Comparison of ENCODE assay signal across 8 cellular contexts in genomic region chr22:46007848-46008261, GRCh38. TPM values are rescaled to one million over a fixed set of nuclear protein-coding genes. Genes with fewer than 3 reads are reported as not detected.
DNase-seq lines count a peak whose midpoint lies in the region; TF ChIP-seq lines count a peak whose summit lies in the region.
"Had no signal": no experiment of that assay in that cellular context is flagged by ENCODE, and none has a peak within 500 bp of the region (broad histone marks: within the 10 kb centered on the region; RNA-seq: fewer than 3 reads in every experiment).

No MANE protein-coding gene starts in this region.

- CTCF ChIA-PET in mammary epithelial cell (lab: Charles Lee; ENCODE audit: low non-redundant PET): interaction anchor here (0.7 to 0.8 kb wide), 2 partner anchors 71 to 109 kb away, joined by 5 to 6 read pairs; no protein-coding TSS in a partner anchor

- no peak overlapping the region for H3T11ph ChIP-seq in H9 (ENCODE audit: low read length)

- H3K9me3 ChIP-seq in mammary epithelial cell (replicated peaks; ENCODE audit: insufficient read depth, low read length): peaks cover 7% of the 10 kb centered on the region
- no peaks in the 10 kb centered on the region for H3K9me3 ChIP-seq in H9 (ENCODE audit: control insufficient read depth, low read depth, low read length)

- no peak overlapping the region for H2BK12ac ChIP-seq in H9 (ENCODE audit: insufficient read length, low read depth, low read length)

- H3K23ac ChIP-seq in H9 (ENCODE audit: insufficient read length, low read depth, low read length): no peak overlapping the region

- peak; percentile 88 for DNase-seq in NCI-H1694 treated with DMSO at 0.1 percent for 48 hours (lab: John Stamatoyannopoulos, UW)
- DNase-seq in mammary epithelial cell: peak; percentile 83
- DNase-seq in left kidney (ENCODE audit: low read depth, low spot score): peak; percentile 91
- DNase-seq in ureter (ENCODE audit: low spot score): peak; percentile 76
- no peak for DNase-seq in SKM-1 (lab: John Stamatoyannopoulos, UW; ENCODE audit: unreplicated experiment)
- DNase-seq in hippocampal formation (lab: John Stamatoyannopoulos, UW): no peak
- no peak for DNase-seq in H9
- DNase-seq: activated naive CD4-positive, alpha-beta T cell treated with anti-CD3 and anti-CD28 coated beads for 36 hours had no signal

- intact Hi-C loops in mammary epithelial cell (cut with micrococcal nuclease): loop anchor here (1.0 to 5.0 kb wide), 3 partner anchors 77 to 289 kb away; partner anchors contain the start of gene GTSE1

- no peak overlapping the region for H2BK20ac ChIP-seq in H9 (ENCODE audit: low read depth, low read length, poor library complexity, severe bottlenecking)

- in situ Hi-C loops in mammary epithelial cell (cut with MboI; ENCODE audit: low sequenced_read_pairs in 2 of 2): loop anchor here (5.0 to 25.0 kb wide), 3 partner anchors 99 to 529 kb away; partner anchors contain the start of gene CELSR1 (in 2 of the 2)

- H3K9ac ChIP-seq in mammary epithelial cell (ENCODE audit: insufficient read depth, low read length): peak overlapping the region; percentile 72
- H3K9ac ChIP-seq in H9 (ENCODE audit: extremely low read depth, insufficient read length, low read length): no peak overlapping the region

- 10% methylated on average over 4 of the region's 25 CpGs for WGBS in mammary epithelial cell (ENCODE audit: low coverage, missing lambda C conversion rate)
- WGBS in H9 (ENCODE audit: extremely low coverage, insufficient read length, low lambda C conversion rate): no CpG with 5 or more reads among the region's 25 CpGs

- H3K27me3 ChIP-seq in mammary epithelial cell (ENCODE audit: insufficient read depth, low read length) (no peaks in the 10 kb centered on the region), H9 (ENCODE audit: insufficient read depth, low read length) (no peaks in the 10 kb centered on the region)

- no peak overlapping the region for H4K5ac ChIP-seq in H9 (ENCODE audit: insufficient read length, low read depth, low read length)

- no peaks in the 10 kb centered on the region for H3K79me1 ChIP-seq in H9 (ENCODE audit: insufficient read depth, low read depth, low read length, poor library complexity, severe bottlenecking)

- no peak overlapping the region for H3K56ac ChIP-seq in H9 (ENCODE audit: insufficient read length, low read depth, low read length)

- H4K20me1 ChIP-seq in mammary epithelial cell (ENCODE audit: insufficient read depth, low read length) (no peaks in the 10 kb centered on the region), H9 (ENCODE audit: control insufficient read depth, insufficient read depth, insufficient read length) (no peaks in the 10 kb centered on the region)

- no peaks in the 10 kb centered on the region for H3K36me3 Mint-ChIP-seq in H9 (ENCODE audit: insufficient read depth in 1 of 3, low read depth in 3 of 3)

- H3K23me2 ChIP-seq in H9 (ENCODE audit: insufficient read length, low read depth, low read length, poor library complexity, severe bottlenecking): no peaks in the 10 kb centered on the region

- H3K4me3 ChIP-seq in mammary epithelial cell (replicated peaks in 1 of 3; ENCODE audit: insufficient read depth in 1 of 3, low read depth in 2 of 3, low read length in 3 of 3): no peak overlapping the region

- TF ChIP-seq CTCF in mammary epithelial cell (conservative IDR thresholded peaks at IDR 0.05 in 1 of 2, IDR thresholded peaks at IDR 0.05 in 1 of 2; ENCODE audit: extremely low read depth in 1 of 2, insufficient read depth in 1 of 2, low read depth in 1 of 2, low read length in 2 of 2) (peak in 1 of 2 donors; percentile 18), H9 (conservative IDR thresholded peaks at IDR 0.05) (no peak)

- H3K27me3 Mint-ChIP-seq in H9 (ENCODE audit: low read depth): peaks cover 6% of the 10 kb centered on the region; the same call in 1 of the 2 replicates

- H2AK5ac ChIP-seq in H9 (ENCODE audit: insufficient read length, low read length): no peak overlapping the region

- H2BK15ac ChIP-seq in H9 (ENCODE audit: low read depth, low read length): no peak overlapping the region

- no peak overlapping the region for H4K8ac ChIP-seq in H9 (replicated peaks; ENCODE audit: insufficient read length, low read depth, low read length)

- peak overlapping the region; percentile 85 for H3K27ac ChIP-seq in mammary epithelial cell (ENCODE audit: insufficient read depth, low read depth, low read length)
- H3K27ac ChIP-seq in H9 (ENCODE audit: insufficient read length, low read depth, low read length): no peak overlapping the region

- H3K4me2 ChIP-seq in mammary epithelial cell (ENCODE audit: insufficient read depth, low read depth, low read length): peak overlapping the region; percentile 99
- no peak overlapping the region for H3K4me2 ChIP-seq in H9 (ENCODE audit: insufficient read depth, insufficient read length, low read length)

- H3K4me3 Mint-ChIP-seq in H9: no peak overlapping the region
- H3K4me3 Mint-ChIP-seq: activated naive CD4-positive, alpha-beta T cell treated with anti-CD3 and anti-CD28 coated beads for 36 hours had no signal

- H3K4me1 Mint-ChIP-seq in H9: peaks cover 5% of the 10 kb centered on the region in 2 experiments

- H2BK5ac ChIP-seq in H9 (ENCODE audit: insufficient read length, low read length): no peak overlapping the region

- H3K79me2 ChIP-seq in mammary epithelial cell (ENCODE audit: insufficient read depth, low read length) (peaks cover 2% of the 10 kb centered on the region), H9 (ENCODE audit: insufficient read depth, low read length) (no peaks in the 10 kb centered on the region)

- peaks cover 52% of the 10 kb centered on the region for H3K4me1 ChIP-seq in mammary epithelial cell (ENCODE audit: insufficient read depth, low read length)
- H3K4me1 ChIP-seq in H9 (ENCODE audit: insufficient read depth, low read length): no peaks in the 10 kb centered on the region

- no TSS peak for BruUV-seq in mammary epithelial cell (replicated peaks; lab: Mats Ljungman, UMichigan)

- H3K9me3 Mint-ChIP-seq in H9: no peaks in the 10 kb centered on the region; a peak in 1 of 5 replicates

- no peak overlapping the region for H3K4ac ChIP-seq in H9 (ENCODE audit: low read depth, low read length)

- no peak overlapping the region for H3K14ac ChIP-seq in H9 (ENCODE audit: insufficient read depth, low read length)

- no peak overlapping the region for H2BK120ac ChIP-seq in H9 (ENCODE audit: low read depth, low read length, poor library complexity, severe bottlenecking)

- H3K36me3 ChIP-seq in mammary epithelial cell (ENCODE audit: insufficient read depth, low read length): no peaks in the 10 kb centered on the region

- H3K18ac ChIP-seq in H9 (ENCODE audit: insufficient read length, low read depth, low read length): no peak overlapping the region

- H3K27ac Mint-ChIP-seq in H9: no peak overlapping the region
- H3K27ac Mint-ChIP-seq: activated naive CD4-positive, alpha-beta T cell treated with anti-CD3 and anti-CD28 coated beads for 36 hours had no signal

- H2AFZ ChIP-seq in mammary epithelial cell (ENCODE audit: low read depth, low read length) (peak overlapping the region; percentile 81), H9 (ENCODE audit: low read length) (no peak overlapping the region)

- dilution Hi-C loops in mammary epithelial cell (cut with HindIII; ENCODE audit: low sequenced_read_pairs): loop anchor here (10.0 to 25.0 kb wide), 3 partner anchors 137 to 429 kb away; partner anchors contain the start of gene TRMU

- no peak overlapping the region for H4K91ac ChIP-seq in H9 (ENCODE audit: insufficient read length, low read depth, low read length)

RNA-seq across cellular contexts. Expression of gene WNT7B, which starts 30.9 kb away (rescaled TPM):
- total RNA-seq in mammary epithelial cell (under 1 TPM; 0.31 to 0.50 TPM), ureter (58.6 TPM), H9 (2021) (0.09 and 0.31 TPM in 2 replicates)
- polyA plus RNA-seq in mammary epithelial cell: 0.15 TPM
- 0.21 TPM for polyA minus RNA-seq in mammary epithelial cell
- total RNA-seq: activated naive CD4-positive, alpha-beta T cell treated with anti-CD3 and anti-CD28 coated beads for 36 hours had no signal

Comparison
In these comparisons a context has a peak if more than half of its experiments do, and no peak if none do; other contexts are left out.
1. DNase-seq: peak in NCI-H1694 treated with DMSO at 0.1 percent for 48 hours (single experiment), mammary epithelial cell (single experiment), left kidney (single experiment) and ureter (single experiment); none in SKM-1 (single experiment), hippocampal formation (0 of 2) and H9 (single experiment).
2. RNA of gene WNT7B, which starts 30.9 kb away (total RNA-seq): 58.6 TPM in ureter (single experiment); 0.31 to 0.50 TPM in mammary epithelial cell and 0.09 to 0.31 TPM in H9; every median in the first group is over 10 times any median in the second.